In the genomic region with DNA sequence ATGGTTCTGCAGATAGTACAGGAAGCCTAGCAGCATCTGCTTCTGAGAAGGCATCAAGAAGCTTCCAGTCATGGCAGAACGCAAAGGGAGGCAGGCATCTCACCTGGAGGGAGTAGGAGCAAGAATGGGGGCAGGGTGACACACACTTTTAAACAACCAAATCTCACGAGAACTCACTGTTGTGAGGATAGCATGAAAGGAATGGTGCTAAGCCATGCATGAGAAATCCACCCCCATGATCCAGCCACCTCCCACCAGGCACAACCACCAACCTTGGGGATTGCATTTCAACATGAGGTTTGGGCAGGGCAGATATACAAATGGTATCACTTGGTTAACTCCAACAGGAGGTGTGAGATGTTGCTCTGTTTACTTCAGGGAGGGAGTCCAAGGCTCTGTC, we compare ENCODE assay signal across 31 cellular contexts.
"Had no signal": no experiment of that assay in that cellular context is flagged by ENCODE, and none has a peak within 500 bp of the region (broad histone marks: within the 10 kb centered on the region; RNA-seq: fewer than 3 reads in every experiment).

No MANE protein-coding gene starts in this region.

- H3K27me3 ChIP-seq: brain microvascular endothelial cell, cardiac muscle cell, colonic mucosa, esophagus muscularis mucosa, foreskin keratinocyte, gastrocnemius medialis, heart left ventricle had no signal

- H3K27me3 Mint-ChIP-seq: activated CD4-positive, alpha-beta memory T cell treated with anti-CD3 and anti-CD28 coated beads, Interleukin-2, amount 10 ng/mL, durations not matched to agents 7 days and 5 days; activated CD4-positive, alpha-beta T cell treated with anti-CD3 and anti-CD28 coated beads, Interleukin-2, amount 10 ng/mL, durations not matched to agents 7 days and 5 days; activated naive CD8-positive, alpha-beta T cell; activated T-cell treated with anti-CD3 and anti-CD28 coated beads, Interleukin-2, amount 50 U/mL, for 24 hours; dendritic cell treated with granulocyte-macrophage colony-stimulating factor and Interleukin-4, amounts not matched to agents 40 ng/mL and 50 ng/mL, for 4 days had no signal

- DNase-seq: activated CD4-positive, alpha-beta memory T cell treated with anti-CD3 and anti-CD28 coated beads, Interleukin-2, amount 10 ng/mL, durations not matched to agents 7 days and 5 days; activated CD4-positive, alpha-beta T cell treated with anti-CD3 and anti-CD28 coated beads for 1 hour; activated CD4-positive, alpha-beta T cell treated with anti-CD3 and anti-CD28 coated beads for 4 hours; activated CD4-positive, alpha-beta T cell treated with anti-CD3 and anti-CD28 coated beads, Interleukin-2, amount 10 ng/mL, durations not matched to agents 7 days and 5 days; activated CD4-positive, alpha-beta T cell treated with anti-CD3 and anti-CD28 coated beads, Interleukin-2, amount 50 U/mL, for 4 hours; activated CD8-positive, alpha-beta memory T cell treated with anti-CD3 and anti-CD28 coated beads, Interleukin-2, amount 50 U/mL, for 48 hours; activated effector memory CD4-positive, alpha-beta T cell treated with Interleukin-2 at 50 U/mL for 16 hours; activated gamma-delta T cell treated with Interleukin-2 at 50 U/mL for 16 hours; activated naive CD4-positive, alpha-beta T cell treated with anti-CD3 and anti-CD28 coated beads, Interleukin-2, amount 50 U/mL, for 16 hours; activated naive CD4-positive, alpha-beta T cell treated with Interleukin-2 at 50 U/mL for 16 hours; activated T-cell treated with anti-CD3 and anti-CD28 coated beads for 4 hours; activated T-cell treated with anti-CD3 and anti-CD28 coated beads, Interleukin-2, amount 50 U/mL, for 24 hours; amniotic stem cell; anterior cingulate cortex; brain microvascular endothelial cell; central memory CD4-positive, alpha-beta T cell; cerebellar nuclear complex; colonic mucosa; dorsolateral prefrontal cortex; effector memory CD4-positive, alpha-beta T cell; erythroblast; foreskin keratinocyte; gastrocnemius medialis; glutamatergic neuron; heart left ventricle; T-helper 2 cell had no signal

- H3K9me3 Mint-ChIP-seq: activated CD4-positive, alpha-beta memory T cell treated with anti-CD3 and anti-CD28 coated beads, Interleukin-2, amount 10 ng/mL, durations not matched to agents 7 days and 5 days; activated CD4-positive, alpha-beta T cell treated with anti-CD3 and anti-CD28 coated beads, Interleukin-2, amount 10 ng/mL, durations not matched to agents 7 days and 5 days; activated T-cell treated with anti-CD3 and anti-CD28 coated beads, Interleukin-2, amount 50 U/mL, for 24 hours; activated T-helper 17 cell treated with anti-CD3 and anti-CD28 coated beads, Interleukin-2, amount 50 U/mL, for 72 hours; dendritic cell treated with granulocyte-macrophage colony-stimulating factor and Interleukin-4, amounts not matched to agents 40 ng/mL and 50 ng/mL, for 4 days had no signal

- H3K4me3 ChIP-seq: cardiac muscle cell, colonic mucosa, dorsolateral prefrontal cortex, esophagus muscularis mucosa, gastrocnemius medialis, heart left ventricle had no signal

- ATAC-seq: activated T-helper 17 cell treated with anti-CD3 and anti-CD28 coated beads, Interleukin-2, amount 50 U/mL, for 72 hours; foreskin keratinocyte; gastrocnemius medialis; heart left ventricle had no signal

- H3K4me1 Mint-ChIP-seq: activated CD4-positive, alpha-beta memory T cell treated with anti-CD3 and anti-CD28 coated beads, Interleukin-2, amount 10 ng/mL, durations not matched to agents 7 days and 5 days; activated CD4-positive, alpha-beta T cell treated with anti-CD3 and anti-CD28 coated beads, Interleukin-2, amount 10 ng/mL, durations not matched to agents 7 days and 5 days; activated T-helper 17 cell treated with anti-CD3 and anti-CD28 coated beads, Interleukin-2, amount 50 U/mL, for 72 hours had no signal

- H3K27ac Mint-ChIP-seq: activated CD4-positive, alpha-beta memory T cell treated with anti-CD3 and anti-CD28 coated beads, Interleukin-2, amount 10 ng/mL, durations not matched to agents 7 days and 5 days; activated CD4-positive, alpha-beta T cell treated with anti-CD3 and anti-CD28 coated beads, Interleukin-2, amount 10 ng/mL, durations not matched to agents 7 days and 5 days; activated naive CD8-positive, alpha-beta T cell; activated T-cell treated with anti-CD3 and anti-CD28 coated beads, Interleukin-2, amount 50 U/mL, for 24 hours; activated T-helper 17 cell treated with anti-CD3 and anti-CD28 coated beads, Interleukin-2, amount 50 U/mL, for 72 hours; dendritic cell treated with granulocyte-macrophage colony-stimulating factor and Interleukin-4, amounts not matched to agents 40 ng/mL and 50 ng/mL, for 4 days had no signal

- H3K27ac ChIP-seq: brain microvascular endothelial cell, cardiac muscle cell, colonic mucosa, dorsolateral prefrontal cortex, esophagus muscularis mucosa, foreskin keratinocyte, gastrocnemius medialis, heart left ventricle had no signal

- H3K36me3 Mint-ChIP-seq: activated naive CD8-positive, alpha-beta T cell had no signal

- H3K4me1 ChIP-seq: colonic mucosa, esophagus muscularis mucosa, foreskin keratinocyte, gastrocnemius medialis, heart left ventricle had no signal

- H3K9me3 ChIP-seq: colonic mucosa, esophagus muscularis mucosa, gastrocnemius medialis, heart left ventricle had no signal

- H3K4me3 Mint-ChIP-seq: activated CD4-positive, alpha-beta memory T cell treated with anti-CD3 and anti-CD28 coated beads, Interleukin-2, amount 10 ng/mL, durations not matched to agents 7 days and 5 days; activated CD4-positive, alpha-beta T cell treated with anti-CD3 and anti-CD28 coated beads, Interleukin-2, amount 10 ng/mL, durations not matched to agents 7 days and 5 days; activated naive CD8-positive, alpha-beta T cell; activated T-cell treated with anti-CD3 and anti-CD28 coated beads, Interleukin-2, amount 50 U/mL, for 24 hours; activated T-helper 17 cell treated with anti-CD3 and anti-CD28 coated beads, Interleukin-2, amount 50 U/mL, for 72 hours; dendritic cell treated with granulocyte-macrophage colony-stimulating factor and Interleukin-4, amounts not matched to agents 40 ng/mL and 50 ng/mL, for 4 days had no signal

- H3K36me3 ChIP-seq: brain microvascular endothelial cell, cardiac muscle cell, colonic mucosa, esophagus muscularis mucosa, gastrocnemius medialis, heart left ventricle had no signal
